In the genomic region with DNA sequence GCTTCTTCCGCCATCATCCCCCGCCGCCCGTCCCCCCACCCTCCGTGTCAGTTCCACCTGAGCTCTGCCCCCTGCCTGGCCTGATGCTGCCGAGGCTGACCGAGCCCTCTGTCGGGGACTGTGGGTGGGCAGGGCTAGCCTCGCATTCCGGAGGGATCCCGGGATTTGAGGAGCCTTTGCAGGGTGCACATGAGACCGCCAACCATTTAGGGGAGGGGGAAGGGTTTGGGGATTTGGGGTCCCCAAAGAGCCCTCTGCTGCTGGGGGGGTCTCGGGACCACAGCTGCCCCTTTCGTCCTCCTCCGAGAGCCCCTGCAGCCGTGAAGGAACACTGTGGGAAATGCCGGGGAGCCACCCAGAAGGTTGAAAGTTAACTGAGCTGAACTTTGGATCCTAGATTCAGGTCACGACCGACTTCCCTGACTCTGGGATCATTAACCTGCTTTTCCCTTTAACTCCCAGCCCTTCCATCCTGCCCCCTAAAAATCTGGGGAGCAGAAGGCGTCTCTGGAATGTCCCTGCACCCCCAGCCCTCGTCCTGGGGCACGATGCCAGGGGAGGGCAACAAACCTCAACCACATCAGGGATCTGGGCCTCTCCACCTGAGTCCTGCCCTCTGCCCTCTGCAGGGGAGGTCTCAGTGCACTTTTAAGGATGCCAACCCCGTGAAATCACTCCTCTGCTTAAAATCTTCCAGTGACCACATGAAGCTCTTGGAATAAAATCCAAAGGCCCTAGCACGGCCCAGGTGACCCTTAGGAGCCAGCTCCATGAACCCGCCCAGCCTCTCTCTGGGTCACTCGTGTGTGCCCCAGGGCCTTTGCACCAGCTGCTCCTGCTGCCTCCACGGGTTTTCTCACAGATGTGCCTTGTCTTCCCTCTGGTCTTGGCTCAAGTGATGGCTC, we compare ENCODE assay signal across 8 cellular contexts.
DNase-seq lines count a peak whose midpoint lies in the region; ATAC-seq and TF ChIP-seq lines count a peak whose summit lies in the region.

No MANE protein-coding gene starts in this region.

- peak overlapping the region; percentile 73 for H3K4me3 ChIP-seq in astrocyte of the cerebellum (ENCODE audit: low read depth, low read length)
- H3K4me3 ChIP-seq in liver (ENCODE audit: low read depth in 1 of 3, low read length in 3 of 3): peak overlapping the region in 2 of 3 donors; percentile 37 to 46
- peak overlapping the region in 2 of 5 donors; percentile 63 to 69 for H3K4me3 ChIP-seq in subcutaneous abdominal adipose tissue (ENCODE audit: low read depth in 1 of 5, low read length in 5 of 5)

- peaks cover 30 to 71% (median 51%) of the 10 kb centered on the region in 4 donors for H3K4me1 ChIP-seq in liver (ENCODE audit: control insufficient read depth in 4 of 4, insufficient read depth in 4 of 4, low read length in 3 of 4)
- peaks cover 13 to 92% (median 91%) of the 10 kb centered on the region in 5 donors for H3K4me1 ChIP-seq in subcutaneous abdominal adipose tissue (ENCODE audit: control insufficient read depth in 5 of 5, insufficient read depth in 5 of 5, low read length in 5 of 5)

- in situ Hi-C loops in astrocyte of the cerebellum (cut with HindIII; ENCODE audit: low sequenced_read_pairs): no loop called here

- H3K9me3 ChIP-seq in liver (ENCODE audit: control insufficient read depth in 4 of 4, low read length in 3 of 4) (no peaks in the 10 kb centered on the region), subcutaneous abdominal adipose tissue (ENCODE audit: control insufficient read depth in 5 of 5, low read length in 5 of 5) (no peaks in the 10 kb centered on the region)

- no peak overlapping the region for H3K9ac ChIP-seq in liver (ENCODE audit: low read depth in 1 of 2, low read length in 2 of 2)
- H3K9ac ChIP-seq in subcutaneous abdominal adipose tissue (ENCODE audit: low read length in 5 of 5): peak overlapping the region in 1 of 5 donors; percentile 4

- H3K27me3 ChIP-seq in liver (ENCODE audit: control insufficient read depth in 4 of 4, insufficient read depth in 4 of 4, low read length in 3 of 4): no peaks in the 10 kb centered on the region
- no peaks in the 10 kb centered on the region for H3K27me3 ChIP-seq in subcutaneous abdominal adipose tissue (ENCODE audit: control insufficient read depth in 5 of 5, insufficient read depth in 4 of 5, low read length in 5 of 5)

- H3K36me3 ChIP-seq in liver (ENCODE audit: control insufficient read depth in 4 of 4, insufficient read depth in 3 of 4, low read depth in 1 of 4, low read length in 3 of 4): peaks cover 0 to 10% (median 3%) of the 10 kb centered on the region in 4 donors
- H3K36me3 ChIP-seq in subcutaneous abdominal adipose tissue (ENCODE audit: control insufficient read depth in 5 of 5, insufficient read depth in 5 of 5, low read length in 5 of 5): peaks cover 0 to 29% (median 20%) of the 10 kb centered on the region in 5 donors

- DNase-seq in DMS 273 (lab: John Stamatoyannopoulos, UW; ENCODE audit: unreplicated experiment) (peak; percentile 45), DMS 273 treated with DMSO at 0.1 percent for 48 hours (lab: John Stamatoyannopoulos, UW) (no peak), astrocyte of the cerebellum (ENCODE audit: low read depth) (no peak), OCI-M1 (lab: John Stamatoyannopoulos, UW) (no peak)

- no peak for TF ChIP-seq RAD21 in liver (IDR thresholded peaks at IDR 0.05)

- peak overlapping the region; percentile 77 to 78 for H3K27ac ChIP-seq in liver (ENCODE audit: low read depth in 1 of 2, low read length in 2 of 2)
- peak overlapping the region; percentile 77 for H3K27ac ChIP-seq in subcutaneous abdominal adipose tissue (ENCODE audit: low read depth, low read length)

- ATAC-seq in GM18868 (IDR thresholded peaks at IDR 0.05; ENCODE audit: unreplicated experiment): no peak
- no peak for ATAC-seq in GM21576 (IDR thresholded peaks at IDR 0.05; ENCODE audit: unreplicated experiment)

- WGBS in liver: 20% methylated on average over 27 of the region's 27 CpGs

- TF ChIP-seq CTCF in astrocyte of the cerebellum (IDR thresholded peaks at IDR 0.05; ENCODE audit: low read depth, low read length, missing control alignments): no peak
- no peak for TF ChIP-seq CTCF in liver (IDR thresholded peaks at IDR 0.05; ENCODE audit: low read depth, low read length, missing input control)

TF ChIP-seq in liver, 16 proteins besides CTCF, POLR2A, EP300 and RAD21:
- TF ChIP-seq HNF4A (conservative IDR thresholded peaks at IDR 0.05) (peak; percentile 76 to 92), TAF1 (conservative IDR thresholded peaks at IDR 0.05) (no peak), HNF4G (IDR thresholded peaks at IDR 0.05) (peak; percentile 67), SP1 (IDR thresholded peaks at IDR 0.05) (peak; percentile 50), NR2F2 (IDR thresholded peaks at IDR 0.05) (peak; percentile 82), RXRA (IDR thresholded peaks at IDR 0.05) (peak; percentile 93 to 98)
- TF ChIP-seq, protein P1, sequence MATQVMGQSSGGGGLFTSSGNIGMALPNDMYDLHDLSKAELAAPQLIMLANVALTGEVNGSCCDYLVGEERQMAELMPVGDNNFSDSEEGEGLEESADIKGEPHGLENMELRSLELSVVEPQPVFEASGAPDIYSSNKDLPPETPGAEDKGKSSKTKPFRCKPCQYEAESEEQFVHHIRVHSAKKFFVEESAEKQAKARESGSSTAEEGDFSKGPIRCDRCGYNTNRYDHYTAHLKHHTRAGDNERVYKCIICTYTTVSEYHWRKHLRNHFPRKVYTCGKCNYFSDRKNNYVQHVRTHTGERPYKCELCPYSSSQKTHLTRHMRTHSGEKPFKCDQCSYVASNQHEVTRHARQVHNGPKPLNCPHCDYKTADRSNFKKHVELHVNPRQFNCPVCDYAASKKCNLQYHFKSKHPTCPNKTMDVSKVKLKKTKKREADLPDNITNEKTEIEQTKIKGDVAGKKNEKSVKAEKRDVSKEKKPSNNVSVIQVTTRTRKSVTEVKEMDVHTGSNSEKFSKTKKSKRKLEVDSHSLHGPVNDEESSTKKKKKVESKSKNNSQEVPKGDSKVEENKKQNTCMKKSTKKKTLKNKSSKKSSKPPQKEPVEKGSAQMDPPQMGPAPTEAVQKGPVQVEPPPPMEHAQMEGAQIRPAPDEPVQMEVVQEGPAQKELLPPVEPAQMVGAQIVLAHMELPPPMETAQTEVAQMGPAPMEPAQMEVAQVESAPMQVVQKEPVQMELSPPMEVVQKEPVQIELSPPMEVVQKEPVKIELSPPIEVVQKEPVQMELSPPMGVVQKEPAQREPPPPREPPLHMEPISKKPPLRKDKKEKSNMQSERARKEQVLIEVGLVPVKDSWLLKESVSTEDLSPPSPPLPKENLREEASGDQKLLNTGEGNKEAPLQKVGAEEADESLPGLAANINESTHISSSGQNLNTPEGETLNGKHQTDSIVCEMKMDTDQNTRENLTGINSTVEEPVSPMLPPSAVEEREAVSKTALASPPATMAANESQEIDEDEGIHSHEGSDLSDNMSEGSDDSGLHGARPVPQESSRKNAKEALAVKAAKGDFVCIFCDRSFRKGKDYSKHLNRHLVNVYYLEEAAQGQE (IDR thresholded peaks at IDR 0.05): no peak
TF ChIP-seq in liver: peak in this region for 5.
